1 cellular context compared by ENCODE assay signal in genomic region chr22:36263216-36263673, GRCh38.
TF ChIP-seq lines count a peak whose summit lies in the region.

No MANE protein-coding gene starts in this region.

TF ChIP-seq in liver, 16 proteins besides CTCF, POLR2A, EP300 and RAD21:
- TF ChIP-seq FOXA1 (IDR thresholded peaks at IDR 0.05): peak; percentile 7
- peak; percentile 24 for TF ChIP-seq FOXA2 (IDR thresholded peaks at IDR 0.05)
- peak; percentile 81 for TF ChIP-seq ZBTB33 (IDR thresholded peaks at IDR 0.05)
- peak in 1 of 2 donors; percentile 74 for TF ChIP-seq JUND (IDR thresholded peaks at IDR 0.05)
- peak; percentile 86 to 94 for TF ChIP-seq RXRA (IDR thresholded peaks at IDR 0.05)
- TF ChIP-seq SP1 (IDR thresholded peaks at IDR 0.05): peak; percentile 80
- TF ChIP-seq HNF4A (conservative IDR thresholded peaks at IDR 0.05): peak; percentile 80 to 90
- TF ChIP-seq YY1 (IDR thresholded peaks at IDR 0.05): peak; percentile 74
- peak in 1 of 2 donors; percentile 32 for TF ChIP-seq GABPA (IDR thresholded peaks at IDR 0.05 in 1 of 2, conservative IDR thresholded peaks at IDR 0.05 in 1 of 2)
- peak; percentile 75 for TF ChIP-seq REST (IDR thresholded peaks at IDR 0.05)
- peak in 1 of 2 donors; percentile 74 for TF ChIP-seq EGR1 (IDR thresholded peaks at IDR 0.05; ENCODE audit: low read depth in 2 of 2)
- TF ChIP-seq MAX (IDR thresholded peaks at IDR 0.05): peak; percentile 92
- TF ChIP-seq HNF4G (IDR thresholded peaks at IDR 0.05): peak; percentile 23
- TF ChIP-seq NR2F2 (IDR thresholded peaks at IDR 0.05): peak; percentile 36
